In the genomic region with DNA sequence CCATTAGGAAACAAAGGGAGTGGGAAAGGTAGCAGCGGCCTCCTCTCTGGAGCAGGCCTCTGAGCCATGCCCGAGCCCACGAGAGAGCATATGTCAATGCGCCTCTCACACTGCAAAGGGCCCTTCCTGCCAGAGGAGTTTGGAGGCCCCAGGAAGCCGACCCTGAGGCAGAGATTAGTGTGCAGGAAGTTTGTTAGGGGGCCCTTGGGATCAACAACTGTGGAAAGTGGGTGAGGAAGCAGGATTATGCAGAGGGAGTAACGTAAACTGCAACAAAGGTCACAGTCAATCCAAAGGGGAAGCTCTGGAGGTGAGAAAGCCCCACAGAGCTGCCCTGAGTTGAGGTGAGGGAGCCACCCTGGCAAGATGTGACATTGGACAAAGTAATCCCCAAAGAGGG, we compare ENCODE assay signal across 17 cellular contexts. TPM values are rescaled to one million over a fixed set of nuclear protein-coding genes. Genes with fewer than 3 reads are reported as not detected.
DNase-seq lines count a peak whose midpoint lies in the region; TF ChIP-seq lines count a peak whose summit lies in the region.
"Had no signal": no experiment of that assay in that cellular context is flagged by ENCODE, and none has a peak within 500 bp of the region (broad histone marks: within the 10 kb centered on the region; RNA-seq: fewer than 3 reads in every experiment).

No MANE protein-coding gene starts in this region.

- peaks cover 2% of the 10 kb centered on the region for H3K4me1 Mint-ChIP-seq in glutamatergic neuron (ENCODE audit: low read depth, unreplicated experiment)

- no peaks in the 10 kb centered on the region for H3K36me3 Mint-ChIP-seq in glutamatergic neuron (ENCODE audit: unreplicated experiment)
- H3K36me3 Mint-ChIP-seq: CD4-positive, CD25-positive, alpha-beta regulatory T cell had no signal

- peaks cover 28% of the 10 kb centered on the region for H3K4me1 ChIP-seq in HAP-1
- peaks cover 0 to 6% (median 2%) of the 10 kb centered on the region in 3 donors for H3K4me1 ChIP-seq in skeletal muscle tissue (ENCODE audit: control insufficient read depth in 3 of 3, insufficient read depth in 3 of 3, low read length in 3 of 3)
- H3K4me1 ChIP-seq in thyroid gland = no peaks in the 10 kb centered on the region

- H3K27ac ChIP-seq in skeletal muscle tissue (ENCODE audit: low read depth, low read length) (peak overlapping the region; percentile 12), thyroid gland (no peak overlapping the region)

- no peaks in the 10 kb centered on the region for H3K27me3 Mint-ChIP-seq in glutamatergic neuron (ENCODE audit: unreplicated experiment)

- no peaks in the 10 kb centered on the region for H3K27me3 ChIP-seq in HAP-1 (ENCODE audit: low read depth)
- H3K27me3 ChIP-seq in skeletal muscle tissue (ENCODE audit: control insufficient read depth in 3 of 3, insufficient read depth in 3 of 3, low read length in 3 of 3) = no peaks in the 10 kb centered on the region
- H3K27me3 ChIP-seq in thyroid gland = no peaks in the 10 kb centered on the region

- intact Hi-C loops in thyroid gland (cut with DNase I) = no loop called here

- H3K4me3 Mint-ChIP-seq in glutamatergic neuron (ENCODE audit: unreplicated experiment) = no peak overlapping the region
- H3K4me3 Mint-ChIP-seq: CD4-positive, CD25-positive, alpha-beta regulatory T cell; GM23338 had no signal

- peak overlapping the region; percentile 73 for H3K27ac Mint-ChIP-seq in glutamatergic neuron (ENCODE audit: unreplicated experiment)
- H3K27ac Mint-ChIP-seq: CD4-positive, CD25-positive, alpha-beta regulatory T cell; GM23338 had no signal

- no peak overlapping the region for H3K9ac ChIP-seq in skeletal muscle tissue (ENCODE audit: low read depth in 1 of 3, low read length in 3 of 3)

- peak; percentile 28 to 68 for DNase-seq in HAP-1 (ENCODE audit: low spot score in 2 of 2)
- DNase-seq in UCSD-AML1 (lab: John Stamatoyannopoulos, UW; ENCODE audit: unreplicated experiment) = peak; percentile 30
- no peak for DNase-seq in glutamatergic neuron
- DNase-seq in HCEC 1CT = no peak
- no peak for DNase-seq in MV-4-11 (lab: John Stamatoyannopoulos, UW)
- no peak for DNase-seq in NCI-H1930 (lab: John Stamatoyannopoulos, UW)
- DNase-seq in thyroid gland = no peak
- DNase-seq: AML-193; Calu3; CD4-positive, CD25-positive, alpha-beta regulatory T cell; DMS79; NCI-H1048; NCI-H446; Right ventricle myocardium superior had no signal

- TF ChIP-seq POLR2A in thyroid gland (IDR thresholded peaks at IDR 0.05) = no peak

- H3K9me3 Mint-ChIP-seq in glutamatergic neuron (ENCODE audit: unreplicated experiment) = no peaks in the 10 kb centered on the region
- H3K9me3 Mint-ChIP-seq: GM23338 had no signal

- TF ChIP-seq CTCF in glutamatergic neuron (IDR thresholded peaks at IDR 0.05; ENCODE audit: partially characterized antibody, unreplicated experiment) = no peak
- TF ChIP-seq CTCF in thyroid gland (IDR thresholded peaks at IDR 0.05) = no peak

- WGBS in thyroid gland, 2 donors = 59 to 67% methylated on average over 6 of the region's 6 CpGs

- H3K36me3 ChIP-seq in HAP-1 (replicated peaks) = no peaks in the 10 kb centered on the region
- no peaks in the 10 kb centered on the region for H3K36me3 ChIP-seq in skeletal muscle tissue (ENCODE audit: control insufficient read depth in 3 of 3, insufficient read depth in 3 of 3, low read length in 3 of 3)
- no peaks in the 10 kb centered on the region for H3K36me3 ChIP-seq in thyroid gland

- in situ Hi-C loops in HAP-1 (cut with MboI; ENCODE audit: low sequenced_read_pairs) = no loop called here

- H3K4me3 ChIP-seq in HAP-1 (no peak overlapping the region), skeletal muscle tissue (ENCODE audit: low read length in 3 of 3) (no peak overlapping the region), thyroid gland (replicated peaks in 1 of 3) (no peak overlapping the region)
- H3K4me3 ChIP-seq: GM23338, K562 had no signal

- H3K9me3 ChIP-seq in HAP-1 (no peaks in the 10 kb centered on the region), skeletal muscle tissue (ENCODE audit: control insufficient read depth in 3 of 3, low read length in 3 of 3) (no peaks in the 10 kb centered on the region), thyroid gland (no peaks in the 10 kb centered on the region)

RNA-seq across cellular contexts. Expression of a gene that starts 17.4 kb away (rescaled TPM):
- total RNA-seq in glutamatergic neuron (ENCODE audit: unreplicated experiment) = 18.2 TPM
- total RNA-seq in skeletal muscle tissue = 3.1 TPM
- 1 to 10 TPM; 3.6 to 6.6 (median 5.9) TPM for total RNA-seq in thyroid gland
- total RNA-seq: K562 had no signal

Comparison
In these comparisons a context has a peak if more than half of its experiments do, and no peak if none do; other contexts are left out.
1. DNase-seq: peak in HAP-1 (2 of 2) and UCSD-AML1 (single experiment); none in glutamatergic neuron (single experiment), HCEC 1CT (single experiment), MV-4-11 (single experiment), NCI-H1930 (0 of 2) and thyroid gland (0 of 2).